In the genomic region with DNA sequence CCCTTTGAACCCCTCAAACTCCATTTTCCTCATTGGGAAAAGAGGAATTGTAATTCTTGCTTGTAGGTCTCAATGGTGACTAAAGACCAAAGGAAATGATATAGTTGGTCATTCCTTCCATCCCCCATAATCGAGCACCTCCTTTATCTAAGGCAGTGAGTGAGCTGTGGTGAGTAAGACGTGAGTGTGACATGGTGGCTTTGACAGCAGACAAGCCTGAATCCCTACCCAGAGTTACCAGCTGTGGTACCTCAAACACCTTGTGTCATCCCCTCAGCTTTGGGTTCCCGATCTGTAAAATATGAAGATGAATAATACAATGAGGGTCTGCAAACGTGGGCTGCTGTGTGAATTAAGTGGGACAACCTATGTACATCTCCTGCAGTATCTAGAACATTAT, we compare ENCODE assay signal across 16 cellular contexts. TPM values are rescaled to one million over a fixed set of nuclear protein-coding genes. Genes with fewer than 3 reads are reported as not detected.
DNase-seq lines count a peak whose midpoint lies in the region; ATAC-seq and TF ChIP-seq lines count a peak whose summit lies in the region.
"Had no signal": no experiment of that assay in that cellular context is flagged by ENCODE, and none has a peak within 500 bp of the region (broad histone marks: within the 10 kb centered on the region; RNA-seq: fewer than 3 reads in every experiment).

No MANE protein-coding gene starts in this region.

- CTCF ChIA-PET in activated CD4-positive, alpha-beta memory T cell treated with anti-CD3 and anti-CD28 coated beads for 36 hours (lab: Charles Lee) = interaction anchor here (1.2 to 6.5 kb wide), 3 partner anchors 9 to 135 kb away, joined by 3 to 36 read pairs (median 5); no protein-coding TSS in a partner anchor

- H3K9ac ChIP-seq in BLaER1 treated with 17β-estradiol and CSF1 and Interleukin-3, amounts not matched to agents 10 nM and 100 nM = no peak overlapping the region

- H3K4me2 ChIP-seq in BLaER1 treated with 17β-estradiol and CSF1 and Interleukin-3, amounts not matched to agents 10 nM and 100 nM = peak overlapping the region; percentile 38 to 87 (median 82); a peak in 20 of 22 replicates

- no peak for ATAC-seq in left lung
- no peak for ATAC-seq in HG03175 (IDR thresholded peaks at IDR 0.05; ENCODE audit: unreplicated experiment)
- ATAC-seq in left ventricle myocardium superior = no peak
- ATAC-seq: HepG2, WTC11 had no signal

- H3K9me3 Mint-ChIP-seq in activated CD4-positive, alpha-beta memory T cell treated with anti-CD3 and anti-CD28 coated beads for 36 hours = no peaks in the 10 kb centered on the region
- H3K9me3 Mint-ChIP-seq in immature natural killer cell = no peaks in the 10 kb centered on the region
- H3K9me3 Mint-ChIP-seq: WTC11 had no signal

- no peaks in the 10 kb centered on the region for H3K27me3 Mint-ChIP-seq in activated CD4-positive, alpha-beta memory T cell treated with anti-CD3 and anti-CD28 coated beads for 36 hours
- peaks cover 0 to 2% (median 2%) of the 10 kb centered on the region in 3 donors for H3K27me3 Mint-ChIP-seq in immature natural killer cell (ENCODE audit: low read depth in 3 of 3)

- peak overlapping the region; percentile 48 for H3K4me3 Mint-ChIP-seq in activated CD4-positive, alpha-beta memory T cell treated with anti-CD3 and anti-CD28 coated beads for 36 hours
- H3K4me3 Mint-ChIP-seq in immature natural killer cell = peak overlapping the region; percentile 67 to 84 (median 73)
- H3K4me3 Mint-ChIP-seq: WTC11 had no signal

- H3K4me1 Mint-ChIP-seq in activated CD4-positive, alpha-beta memory T cell treated with anti-CD3 and anti-CD28 coated beads for 36 hours (ENCODE audit: low read depth) = peaks cover 86% of the 10 kb centered on the region
- peaks cover 87 to 94% of the 10 kb centered on the region in 2 donors for H3K4me1 Mint-ChIP-seq in immature natural killer cell

- H3K27me3 ChIP-seq in BLaER1 treated with 17β-estradiol and CSF1 and Interleukin-3, amounts not matched to agents 10 nM and 100 nM = no peaks in the 10 kb centered on the region
- H3K27me3 ChIP-seq in left lung = no peaks in the 10 kb centered on the region
- H3K27me3 ChIP-seq: SJCRH30 had no signal

- intact Hi-C loops in activated CD4-positive, alpha-beta memory T cell treated with anti-CD3 and anti-CD28 coated beads for 36 hours (cut with micrococcal nuclease) = loop anchor here (1.0 kb wide), 1 partner anchor 12 kb away; no protein-coding TSS in a partner anchor
- intact Hi-C loops in left lung (cut with DNase I) (no loop called here), left ventricle myocardium superior (cut with micrococcal nuclease) (no loop called here)

- no peaks in the 10 kb centered on the region for H3K9me3 ChIP-seq in BLaER1 treated with 17β-estradiol and CSF1 and Interleukin-3, amounts not matched to agents 10 nM and 100 nM (replicated peaks in 1 of 11)
- no peaks in the 10 kb centered on the region for H3K9me3 ChIP-seq in left lung
- H3K9me3 ChIP-seq: SJCRH30 had no signal

- DNase-seq in HT1080 (ENCODE audit: low read depth) (peak; percentile 60), immature natural killer cell (peak; percentile 30 to 44 (median 32)), NCI-H748 treated with DMSO at 0.1 percent for 48 hours (lab: John Stamatoyannopoulos, UW) (no peak), left lung (no peak), left ventricle myocardium superior (no peak)
- DNase-seq in activated CD4-positive, alpha-beta memory T cell treated with anti-CD3 and anti-CD28 coated beads for 36 hours = peak; percentile 52
- DNase-seq: activated gamma-delta T cell treated with Interleukin-2 at 50 U/mL for 16 hours, caudate nucleus, kidney, NCI-H1694 treated with DMSO at 0.1 percent for 48 hours, NCI-H526, SJCRH30 had no signal

- POLR2A ChIA-PET in activated CD4-positive, alpha-beta memory T cell treated with anti-CD3 and anti-CD28 coated beads for 36 hours (lab: Charles Lee) = interaction anchor here (1.4 kb wide), 1 partner anchor 12 kb away, joined by 6 read pairs; no protein-coding TSS in a partner anchor

- peaks cover 0 to 23% (median 0%) of the 10 kb centered on the region in 11 experiments; a peak in 6 of 22 replicates for H3K36me3 ChIP-seq in BLaER1 treated with 17β-estradiol and CSF1 and Interleukin-3, amounts not matched to agents 10 nM and 100 nM
- H3K36me3 ChIP-seq in left lung = no peaks in the 10 kb centered on the region
- H3K36me3 ChIP-seq: SJCRH30 had no signal

- H3K27ac Mint-ChIP-seq in activated CD4-positive, alpha-beta memory T cell treated with anti-CD3 and anti-CD28 coated beads for 36 hours = peak overlapping the region; percentile 86
- peak overlapping the region; percentile 60 to 91 (median 87) for H3K27ac Mint-ChIP-seq in immature natural killer cell

- H3K36me3 Mint-ChIP-seq in activated CD4-positive, alpha-beta memory T cell treated with anti-CD3 and anti-CD28 coated beads for 36 hours = peaks cover 8% of the 10 kb centered on the region
- peaks cover 0 to 5% (median 0%) of the 10 kb centered on the region in 3 donors for H3K36me3 Mint-ChIP-seq in immature natural killer cell
- H3K36me3 Mint-ChIP-seq: WTC11 had no signal

- no peak for TF ChIP-seq CTCF in left lung (IDR thresholded peaks at IDR 0.05)

- H4K20me1 ChIP-seq in BLaER1 treated with 17β-estradiol and CSF1 and Interleukin-3, amounts not matched to agents 10 nM and 100 nM = peaks cover 6 to 92% (median 22%) of the 10 kb centered on the region in 11 experiments; a peak in 16 of 22 replicates

- peaks cover 32 to 71% (median 52%) of the 10 kb centered on the region in 10 experiments for H3K4me1 ChIP-seq in BLaER1 treated with 17β-estradiol and CSF1 and Interleukin-3, amounts not matched to agents 10 nM and 100 nM
- H3K4me1 ChIP-seq in left lung = peaks cover 0 to 6% of the 10 kb centered on the region in 2 donors

- H3K4me3 ChIP-seq in BLaER1 treated with 17β-estradiol and CSF1 and Interleukin-3, amounts not matched to agents 10 nM and 100 nM = no peak overlapping the region
- H3K4me3 ChIP-seq in left lung = no peak overlapping the region
- H3K4me3 ChIP-seq: SJCRH30 had no signal

- no peak overlapping the region for H3K27ac ChIP-seq in BLaER1 treated with 17β-estradiol and CSF1 and Interleukin-3, amounts not matched to agents 10 nM and 100 nM
- no peak overlapping the region for H3K27ac ChIP-seq in left lung
- H3K27ac ChIP-seq: SJCRH30 had no signal

RNA-seq across cellular contexts. Expression of gene TRAF5, which starts 8.4 kb away (rescaled TPM):
- total RNA-seq in HT1080 (2014; rRNA removed; shearing (Covaris generic)) = 5.1 and 6.5 TPM in 2 replicates
- polyA plus RNA-seq in HT1080 (2015; cell fraction: cytosol; rRNA removed) = 3.2 and 5.1 TPM in 2 replicates
- polyA plus RNA-seq in HT1080 (2015; cell fraction: nucleus; rRNA removed) = 23.7 and 32.3 TPM in 2 replicates
- 10 to 100 TPM; 42.5 to 44.6 TPM for total RNA-seq in activated CD4-positive, alpha-beta memory T cell treated with anti-CD3 and anti-CD28 coated beads for 36 hours
- polyA plus RNA-seq in immature natural killer cell = 10 to 100 TPM; 19.6 to 37.0 (median 21.8) TPM
- total RNA-seq in left lung = 10 to 100 TPM; 10.1 to 11.5 TPM
- total RNA-seq in left ventricle myocardium superior = 2.4 TPM

Comparison
In these comparisons a context has a peak if more than half of its experiments do, and no peak if none do; other contexts are left out.
1. DNase-seq: peak in HT1080 (single experiment), activated CD4-positive, alpha-beta memory T cell treated with anti-CD3 and anti-CD28 coated beads for 36 hours (single experiment) and immature natural killer cell (3 of 3); none in NCI-H748 treated with DMSO at 0.1 percent for 48 hours (single experiment), left lung (0 of 2) and left ventricle myocardium superior (single experiment).